In the genomic region with DNA sequence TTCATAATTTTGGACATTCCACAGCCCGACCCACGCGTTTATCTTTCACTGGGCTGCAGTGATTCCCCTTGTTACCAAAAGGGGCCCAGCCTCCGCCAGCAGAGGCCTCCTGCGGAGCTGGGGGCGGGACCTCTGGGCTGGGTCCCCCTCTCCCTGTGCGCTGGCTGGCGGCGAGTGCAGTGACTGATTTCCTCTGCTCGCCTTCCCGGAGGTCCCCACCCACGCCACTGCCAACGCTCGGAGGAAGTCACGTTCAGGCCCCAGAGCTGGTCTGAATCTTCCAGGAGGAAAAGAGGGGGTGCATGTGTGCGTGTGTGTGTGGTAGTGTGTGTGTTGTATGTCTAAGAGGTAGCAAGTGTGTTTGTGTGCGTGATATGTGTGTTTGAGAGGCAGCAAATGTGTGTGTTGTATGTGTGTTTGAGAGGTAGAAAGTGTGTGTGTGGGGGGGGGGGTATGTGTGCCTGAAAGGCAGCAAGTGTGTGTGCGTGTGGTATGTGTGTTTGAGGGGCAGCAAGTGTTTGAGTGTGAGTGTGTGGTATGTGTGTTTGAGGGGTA, we compare ENCODE assay signal across 8 cellular contexts. TPM values are rescaled to one million over a fixed set of nuclear protein-coding genes. Genes with fewer than 3 reads are reported as not detected.
DNase-seq lines count a peak whose midpoint lies in the region; ATAC-seq and TF ChIP-seq lines count a peak whose summit lies in the region.

No MANE protein-coding gene starts in this region.

- H3K36me3 ChIP-seq in lung (ENCODE audit: control insufficient read depth in 2 of 2, insufficient read depth in 2 of 2, low read length in 2 of 2): no peaks in the 10 kb centered on the region

- H3K4me1 ChIP-seq in lung (ENCODE audit: control insufficient read depth in 2 of 2, insufficient read depth in 2 of 2, low read length in 2 of 2): peaks cover 4 to 5% of the 10 kb centered on the region in 2 donors

- TF ChIP-seq CTCF in cardiac fibroblast (IDR thresholded peaks at IDR 0.05; ENCODE audit: low read depth, low read length): no peak
- no peak for TF ChIP-seq CTCF in lung (IDR thresholded peaks at IDR 0.05; ENCODE audit: control extremely low read depth, extremely low read depth)

- H3K27me3 ChIP-seq in lung (ENCODE audit: control insufficient read depth, insufficient read depth): no peaks in the 10 kb centered on the region

- WGBS in lung, 2 donors: 17 to 33% methylated on average over 18 of the region's 18 CpGs

- H3K27ac ChIP-seq in lung (ENCODE audit: low read depth in 1 of 2, low read length in 1 of 2): peak overlapping the region; percentile 98 to 99

- DNase-seq in GM04504 (ENCODE audit: low read depth) (peak; percentile 15), cardiac fibroblast (ENCODE audit: low read depth in 2 of 2) (peak; percentile 55 to 95), lung (ENCODE audit: low spot score) (peak; percentile 75), 8988T (no peak)
- DNase-seq in activated CD4-positive, CD25-positive, alpha-beta regulatory T cell treated with anti-CD3 and anti-CD28 coated beads, Interleukin-2, amount 50 U/mL, for 16 hours (ENCODE audit: low read depth, low spot score): peak; percentile 38
- DNase-seq in stimulated activated CD8-positive, alpha-beta memory T cell treated with anti-CD3 and anti-CD28 coated beads, Interleukin-2, amount 100 ng/mL, for 1 hour (ENCODE audit: low read depth in 2 of 2): peak; percentile 49 to 55
- no peak for DNase-seq in NK-92 treated with Interleukin-12 subunit alpha and Interleukin-12 subunit beta, amount 100 ng/mL, for 24 hours (lab: John Stamatoyannopoulos, UW)

- ATAC-seq in lung (ENCODE audit: insufficient read depth, low FRiP score) (peak; percentile 54), HG03139 (IDR thresholded peaks at IDR 0.05; ENCODE audit: unreplicated experiment) (no peak)

- H3K9me3 ChIP-seq in lung (ENCODE audit: control insufficient read depth in 2 of 2, insufficient read depth in 1 of 2, low read length in 1 of 2): no peaks in the 10 kb centered on the region

- peak overlapping the region; percentile 1 to 23 for H3K4me3 ChIP-seq in cardiac fibroblast (replicated peaks in 1 of 2; ENCODE audit: low read depth in 2 of 2, low read length in 2 of 2)
- H3K4me3 ChIP-seq in lung: no peak overlapping the region

RNA-seq across cellular contexts. Expression of gene JAK1, which starts 35.0 kb away (rescaled TPM):
- 100 to 1,000 TPM; 145 to 162 TPM for total RNA-seq in lung
- polyA plus RNA-seq in lung: 10 to 100 TPM; 26.7 to 87.1 TPM

Comparison
In these comparisons a context has a peak if more than half of its experiments do, and no peak if none do; other contexts are left out.
1. DNase-seq: peak in GM04504 (single experiment), activated CD4-positive, CD25-positive, alpha-beta regulatory T cell treated with anti-CD3 and anti-CD28 coated beads, Interleukin-2, amount 50 U/mL, for 16 hours (single experiment), cardiac fibroblast (2 of 2), lung (single experiment) and stimulated activated CD8-positive, alpha-beta memory T cell treated with anti-CD3 and anti-CD28 coated beads, Interleukin-2, amount 100 ng/mL, for 1 hour (2 of 2); none in NK-92 treated with Interleukin-12 subunit alpha and Interleukin-12 subunit beta, amount 100 ng/mL, for 24 hours (single experiment) and 8988T (single experiment).